18 cellular contexts compared by ENCODE assay signal in the genomic region with DNA sequence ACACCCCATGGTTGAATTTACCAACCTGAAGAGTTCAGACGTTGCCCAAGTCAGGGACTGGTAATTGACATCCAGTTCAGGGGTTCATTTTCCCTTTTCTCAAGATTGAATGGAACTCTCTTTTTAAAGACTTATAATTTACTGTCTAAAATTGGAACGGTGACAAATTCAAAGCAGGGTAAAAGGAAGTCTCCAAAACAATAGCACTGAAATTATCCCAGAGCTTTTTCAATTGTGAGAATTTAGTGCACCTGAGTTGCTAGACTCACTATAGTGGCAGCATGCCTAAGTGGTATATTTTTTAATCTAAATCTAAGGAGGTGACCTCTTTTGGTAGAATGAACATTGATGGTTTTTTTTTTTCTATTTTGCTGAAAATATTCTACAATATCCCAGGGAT.
DNase-seq lines count a peak whose midpoint lies in the region; ATAC-seq, FAIRE-seq and TF ChIP-seq lines count a peak whose summit lies in the region.
"Had no signal": no experiment of that assay in that cellular context is flagged by ENCODE, and none has a peak within 500 bp of the region (broad histone marks: within the 10 kb centered on the region; RNA-seq: fewer than 3 reads in every experiment).

No MANE protein-coding gene starts in this region.

- no TSS peak for BruUV-seq in GM12878 (replicated peaks; lab: Mats Ljungman, UMichigan)

- H3K4me3 ChIP-seq in GM12878, result no peak overlapping the region
- H3K4me3 ChIP-seq: HAP-1 had no signal

- RAD21 ChIA-PET in GM12878 (lab: Charles Lee; ENCODE audit: unreplicated experiment), result interaction anchor here (0.7 to 6.4 kb wide), 12 partner anchors 10 to 729 kb away, joined by 3 to 48 read pairs (median 7); no protein-coding TSS in a partner anchor

- CTCF ChIA-PET in GM12878 (lab: Yijun Ruan, JAX), result interaction anchor here (1.3 to 6.2 kb wide), 4 partner anchors 9 to 729 kb away, joined by 6 to 28 read pairs (median 24); no protein-coding TSS in a partner anchor

- ATAC-seq in GM19397 (IDR thresholded peaks at IDR 0.05; ENCODE audit: unreplicated experiment), result peak; percentile 4
- ATAC-seq in HG03097 (IDR thresholded peaks at IDR 0.05; ENCODE audit: low FRiP score, unreplicated experiment), result peak; percentile 13
- ATAC-seq in GM12878, result peak; percentile 8; the same call in 2 of the 3 replicates
- ATAC-seq in stimulated activated naive CD8-positive, alpha-beta T cell treated with anti-CD3 and anti-CD28 coated beads, Interleukin-15, Interleukin-2, amounts not matched to agents 100 U/mL and 50 U/mL, for 24 hours, result no peak
- ATAC-seq: stimulated activated memory B cell treated with anti-CD40 and anti-IgM and Interleukin-4, amounts not matched to agents 10 μg/mL and 1 μg/mL and 100 μg/mL, for 72 hours had no signal

- no peak overlapping the region for H3K9ac ChIP-seq in GM12878 (ENCODE audit: control insufficient read depth, insufficient read depth, low read length)

- no peaks in the 10 kb centered on the region for H4K20me1 ChIP-seq in GM12878 (ENCODE audit: control insufficient read depth, insufficient read depth)

- POLR2A ChIA-PET in GM12878 (lab: Charles Lee), result interaction anchor here (0.6 to 1.8 kb wide), 6 partner anchors 11 to 477 kb away, joined by 3 to 8 read pairs (median 4); no protein-coding TSS in a partner anchor

- in situ Hi-C loops in GM12878 (cut with MboI), result loop anchor here (5.0 kb wide), 1 partner anchor 599 kb away; no protein-coding TSS in a partner anchor

- SMC1A ChIA-PET in GM12878 (lab: Charles Lee; ENCODE audit: uncharacterized antibody, unreplicated experiment), result interaction anchor here (0.8 to 6.5 kb wide), 9 partner anchors 10 to 670 kb away, joined by 3 to 115 read pairs (median 4); no protein-coding TSS in a partner anchor

- H3K27ac ChIP-seq in GM12878 (ENCODE audit: control insufficient read depth, insufficient read depth), result peak overlapping the region; percentile 27; the same call in 1 of the 2 replicates
- H3K27ac ChIP-seq: 22Rv1 had no signal

- FAIRE-seq in GM12878 (lab: Jason Lieb, UNC), result no peak
- FAIRE-seq: kidney had no signal

- 2% methylated on average over 2 of the region's 2 CpGs for WGBS in GM12878 (ENCODE audit: insufficient coverage, insufficient replicate concordance, low lambda C conversion rate, missing lambda C conversion rate)

- H3K79me2 ChIP-seq in GM12878 (ENCODE audit: control insufficient read depth, insufficient read depth, low read length), result no peaks in the 10 kb centered on the region

- no peak overlapping the region for H2AFZ ChIP-seq in GM12878 (ENCODE audit: control insufficient read depth, low read depth, low read length)

- DNase-seq in NCI-H1105 treated with DMSO at 0.1 percent for 48 hours (lab: John Stamatoyannopoulos, UW) (peak; percentile 56), NCI-H1105 (lab: John Stamatoyannopoulos, UW) (no peak), GM12878 (ENCODE audit: low read depth, low spot score) (no peak), NCI-H1694 (lab: John Stamatoyannopoulos, UW) (no peak), NCI-H748 (lab: John Stamatoyannopoulos, UW; ENCODE audit: unreplicated experiment) (no peak)
- DNase-seq in stimulated activated naive CD8-positive, alpha-beta T cell treated with anti-CD3 and anti-CD28 coated beads, Interleukin-15, Interleukin-2, amounts not matched to agents 100 U/mL and 50 U/mL, for 24 hours, result no peak
- DNase-seq: activated CD8-positive, alpha-beta memory T cell treated with anti-CD3 and anti-CD28 coated beads for 24 hours; activated effector memory CD4-positive, alpha-beta T cell treated with anti-CD3 and anti-CD28 coated beads, Interleukin-2, amount 50 U/mL, for 16 hours; hippocampal formation; kidney; NCI-H2107; NCI-H774; trophoblast cell had no signal

- peaks cover 1% of the 10 kb centered on the region; the same call in 2 of the 3 replicates for H3K9me3 ChIP-seq in GM12878 (replicated peaks; ENCODE audit: control insufficient read depth, insufficient read depth, low read length)
- H3K9me3 ChIP-seq: HAP-1 had no signal

- no peaks in the 10 kb centered on the region for H3K36me3 ChIP-seq in GM12878 (ENCODE audit: control insufficient read depth in 2 of 2, insufficient read depth in 2 of 2, low read length in 1 of 2)
- H3K36me3 ChIP-seq: HAP-1 had no signal

- intact Hi-C loops in GM12878 (cut with micrococcal nuclease; ENCODE audit: unreplicated experiment), result loop anchor here (5.0 kb wide), 1 partner anchor 669 kb away; no protein-coding TSS in a partner anchor

- peak overlapping the region; percentile 41 for H3K4me2 ChIP-seq in GM12878 (ENCODE audit: control insufficient read depth, insufficient read depth)

- no peak for TF ChIP-seq EP300 in GM12878 (IDR thresholded peaks at IDR 0.05; ENCODE audit: borderline replicate concordance in 1 of 2, control insufficient read depth in 1 of 2, low read depth in 2 of 2, low read length in 2 of 2)

- H3K27me3 ChIP-seq in GM12878 (replicated peaks in 1 of 2; ENCODE audit: control insufficient read depth in 2 of 2, insufficient read depth in 2 of 2, low read length in 1 of 2), result no peaks in the 10 kb centered on the region

- H3K4me1 ChIP-seq in GM12878 (ENCODE audit: control insufficient read depth, insufficient read depth, low read length), result peaks cover 44% of the 10 kb centered on the region

- TF ChIP-seq CTCF in GM12878 (IDR thresholded peaks at IDR 0.05 in 2 of 3, conservative IDR thresholded peaks at IDR 0.05 in 1 of 3; ENCODE audit: control insufficient read depth in 2 of 3, extremely low read depth in 1 of 3, insufficient read depth in 1 of 3, low read depth in 3 of 3, low read length in 3 of 3), result no peak

- TF ChIP-seq POLR2A in GM12878 (IDR thresholded peaks at IDR 0.05; ENCODE audit: low read depth, low read length), result no peak

- TF ChIP-seq RAD21 in GM12878 (IDR thresholded peaks at IDR 0.05; ENCODE audit: insufficient read depth, low read depth, low read length), result no peak

TF ChIP-seq in GM12878, 131 proteins besides CTCF, POLR2A, EP300 and RAD21:
- TF ChIP-seq SREBF1 (IDR thresholded peaks at IDR 0.05; ENCODE audit: low read length) (no peak), ESRRA (IDR thresholded peaks at IDR 0.05; ENCODE audit: low read length) (no peak), BMI1 (IDR thresholded peaks at IDR 0.05; ENCODE audit: borderline replicate concordance) (no peak), TBL1XR1 (IDR thresholded peaks at IDR 0.05; ENCODE audit: low read depth, low read length) (no peak), ELK1 (IDR thresholded peaks at IDR 0.05; ENCODE audit: low read depth, low read length) (no peak)
